11 cellular contexts compared by ENCODE assay signal in the genomic region with DNA sequence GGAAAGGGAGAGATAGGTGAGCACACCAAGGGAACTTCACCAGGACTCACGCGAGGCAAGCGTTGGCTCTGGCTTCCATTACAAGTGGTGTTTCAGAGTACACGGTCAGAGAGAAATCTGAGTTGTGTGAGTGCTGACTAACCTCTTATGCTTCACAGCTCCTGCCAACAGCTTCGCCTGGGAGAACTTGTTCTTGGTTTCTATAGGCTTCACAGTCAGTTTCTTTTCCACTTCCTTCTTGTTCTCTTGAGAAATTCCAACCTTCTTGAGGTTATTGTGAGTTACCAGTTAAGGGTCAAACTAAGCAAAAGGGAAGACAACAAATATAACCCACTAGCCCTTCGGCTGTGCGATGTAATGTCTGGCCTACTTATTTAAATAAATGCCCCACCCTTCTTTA. TPM values are rescaled to one million over a fixed set of nuclear protein-coding genes. Genes with fewer than 3 reads are reported as not detected.
DNase-seq lines count a peak whose midpoint lies in the region; ATAC-seq, FAIRE-seq and TF ChIP-seq lines count a peak whose summit lies in the region.
"Had no signal": no experiment of that assay in that cellular context is flagged by ENCODE, and none has a peak within 500 bp of the region (broad histone marks: within the 10 kb centered on the region; RNA-seq: fewer than 3 reads in every experiment).

No MANE protein-coding gene starts in this region.

- no peaks in the 10 kb centered on the region for H3K9me3 Mint-ChIP-seq in CD4-positive, alpha-beta memory T cell
- H3K9me3 Mint-ChIP-seq: CD4-positive, CD25-positive, alpha-beta regulatory T cell had no signal

- H3K4me3 Mint-ChIP-seq in CD4-positive, alpha-beta memory T cell: no peak overlapping the region
- H3K4me3 Mint-ChIP-seq: CD4-positive, CD25-positive, alpha-beta regulatory T cell had no signal

- ATAC-seq in pancreas: peak in 3 of 4 donors; percentile 26 to 72 (median 51)
- ATAC-seq: K562 had no signal

- TF ChIP-seq CTCF in pancreas (IDR thresholded peaks at IDR 0.05) (no peak), kidney (IDR thresholded peaks at IDR 0.05; ENCODE audit: borderline replicate concordance, extremely low read depth, insufficient read depth) (no peak), GM10266 (IDR thresholded peaks at IDR 0.05; ENCODE audit: control insufficient read depth, insufficient read depth, low read depth, missing control alignments) (no peak)

- FAIRE-seq in GM18507 (lab: Jason Lieb, UNC): peak; percentile 81
- FAIRE-seq in pancreas (lab: Jason Lieb, UNC): no peak
- no peak for FAIRE-seq in kidney (lab: Jason Lieb, UNC)

- H3K27me3 Mint-ChIP-seq in CD4-positive, alpha-beta memory T cell: no peaks in the 10 kb centered on the region
- H3K27me3 Mint-ChIP-seq: CD4-positive, CD25-positive, alpha-beta regulatory T cell had no signal

- H3K9me3 ChIP-seq in pancreas: no peaks in the 10 kb centered on the region
- H3K9me3 ChIP-seq in kidney (ENCODE audit: control insufficient read depth in 1 of 2, low read length in 2 of 2): no peaks in the 10 kb centered on the region
- no peaks in the 10 kb centered on the region for H3K9me3 ChIP-seq in CD4-positive, alpha-beta memory T cell (ENCODE audit: control insufficient read depth in 1 of 2, low read length in 2 of 2)

- H3K4me1 Mint-ChIP-seq in CD4-positive, alpha-beta memory T cell: peaks cover 9 to 16% (median 11%) of the 10 kb centered on the region in 4 donors

- no peak for DNase-seq in GM18507 (ENCODE audit: extremely low spot score, insufficient read length, low read depth)
- peak; percentile 83 for DNase-seq in RPMI8226
- DNase-seq in fibroblast of the conjunctiva (ENCODE audit: low read depth): peak; percentile 57
- no peak for DNase-seq in pancreas
- no peak for DNase-seq in kidney
- DNase-seq in stimulated activated CD4-positive, alpha-beta T cell treated with anti-CD3 and anti-CD28 coated beads, Interleukin-4, amount 100 ng/mL, for 24 hours: no peak
- no peak for DNase-seq in CD4-positive, alpha-beta memory T cell
- no peak for DNase-seq in GM10266 (ENCODE audit: extremely low spot score)
- DNase-seq: activated gamma-delta T cell; CD4-positive, CD25-positive, alpha-beta regulatory T cell had no signal

- H3K36me3 Mint-ChIP-seq in CD4-positive, alpha-beta memory T cell: peaks cover 48 to 68% of the 10 kb centered on the region in 2 donors

- intact Hi-C loops in pancreas (cut with DNase I) (no loop called here), kidney (cut with DNase I) (loop anchor here (5.0 kb wide), 1 partner anchor 80 kb away; no protein-coding TSS in a partner anchor)
- intact Hi-C loops in CD4-positive, alpha-beta memory T cell (cut with micrococcal nuclease): loop anchor here (5.0 kb wide), 1 partner anchor 40 kb away; no protein-coding TSS in a partner anchor

- H3K4me1 ChIP-seq in pancreas: peaks cover 4 to 16% (median 14%) of the 10 kb centered on the region in 3 donors
- peaks cover 5% of the 10 kb centered on the region in 2 donors for H3K4me1 ChIP-seq in kidney (ENCODE audit: control insufficient read depth in 1 of 2, insufficient read depth in 1 of 2, low read depth in 1 of 2, low read length in 2 of 2)
- peaks cover 5% of the 10 kb centered on the region for H3K4me1 ChIP-seq in CD4-positive, alpha-beta memory T cell (ENCODE audit: insufficient read depth, low read length)

- H3K9ac ChIP-seq in kidney (ENCODE audit: low read length in 2 of 2): no peak overlapping the region

- 83 to 87% methylated on average over 7 of the region's 7 CpGs for WGBS in pancreas, 2 donors

- H3K27ac ChIP-seq in pancreas (peak overlapping the region in 2 of 4 donors; percentile 1 to 35), kidney (ENCODE audit: low read depth in 2 of 2, low read length in 2 of 2) (no peak overlapping the region)
- H3K27ac ChIP-seq in CD4-positive, alpha-beta memory T cell (ENCODE audit: low read depth, low read length): no peak overlapping the region

- H3K36me3 ChIP-seq in pancreas (peaks cover 0 to 21% (median 8%) of the 10 kb centered on the region in 3 donors), kidney (ENCODE audit: control insufficient read depth in 1 of 2, insufficient read depth in 2 of 2, low read length in 2 of 2) (peaks cover 21 to 46% of the 10 kb centered on the region in 2 donors)
- peaks cover 56% of the 10 kb centered on the region for H3K36me3 ChIP-seq in CD4-positive, alpha-beta memory T cell (ENCODE audit: insufficient read depth, low read length)

- no peaks in the 10 kb centered on the region for H3K27me3 ChIP-seq in pancreas
- H3K27me3 ChIP-seq in CD4-positive, alpha-beta memory T cell (ENCODE audit: insufficient read depth, low read length): no peaks in the 10 kb centered on the region

- CTCF ChIA-PET in CD4-positive, alpha-beta memory T cell (lab: Charles Lee; ENCODE audit: partially characterized antibody): interaction anchor here (1.3 to 5.5 kb wide), 4 partner anchors 15 to 82 kb away, joined by 4 to 60 read pairs (median 13); a partner anchor contains a TSS

- H3K4me3 ChIP-seq in pancreas: no peak overlapping the region
- no peak overlapping the region for H3K4me3 ChIP-seq in kidney (ENCODE audit: low read length in 2 of 2)
- no peak overlapping the region for H3K4me3 ChIP-seq in CD4-positive, alpha-beta memory T cell (ENCODE audit: low read length in 2 of 2)
- H3K4me3 ChIP-seq: K562 had no signal

- no peak overlapping the region for H3K27ac Mint-ChIP-seq in CD4-positive, alpha-beta memory T cell

- POLR2A ChIA-PET in CD4-positive, alpha-beta memory T cell (lab: Charles Lee; ENCODE audit: partially characterized antibody): no interaction called here

RNA-seq across cellular contexts. Expression of a gene that starts 18.9 kb away (rescaled TPM):
- total RNA-seq in pancreas (10 to 100 TPM; 27.9 to 39.2 (median 29.7) TPM), kidney (84.6 TPM)
- polyA plus RNA-seq in pancreas (10 to 100 TPM; 38.5 to 63.3 TPM), kidney (ENCODE audit: insufficient read depth, low read depth, low replicate concordance) (79.1 TPM)
- total RNA-seq in CD4-positive, alpha-beta memory T cell: 100 to 1,000 TPM; 147 to 157 TPM
- polyA plus RNA-seq in CD4-positive, alpha-beta memory T cell: 10 to 100 TPM; 59.9 to 64.5 TPM

RNA-seq across cellular contexts. Expression of a gene that starts 19.2 kb away (rescaled TPM):
- total RNA-seq in pancreas (10 to 100 TPM; 16.7 to 21.9 (median 19.2) TPM), kidney (32.2 TPM)
- polyA plus RNA-seq in pancreas (10 to 100 TPM in 1 of 2 donors, 1 to 10 TPM in 1; 6.9 to 12.5 TPM), kidney (ENCODE audit: insufficient read depth, low read depth, low replicate concordance) (14.4 TPM)
- 10 to 100 TPM; 32.8 to 38.0 TPM for total RNA-seq in CD4-positive, alpha-beta memory T cell
- 10 to 100 TPM; 28.5 to 34.0 TPM for polyA plus RNA-seq in CD4-positive, alpha-beta memory T cell

Comparison
In these comparisons a context has a peak if more than half of its experiments do, and no peak if none do; other contexts are left out.
1. DNase-seq: peak in RPMI8226 (single experiment) and fibroblast of the conjunctiva (single experiment); none in GM18507 (single experiment), pancreas (0 of 6), kidney (single experiment), stimulated activated CD4-positive, alpha-beta T cell treated with anti-CD3 and anti-CD28 coated beads, Interleukin-4, amount 100 ng/mL, for 24 hours (single experiment), CD4-positive, alpha-beta memory T cell (0 of 5) and GM10266 (single experiment).
2. intact Hi-C loops: an anchor here in kidney (5.0 kb wide) and CD4-positive, alpha-beta memory T cell (5.0 kb wide); none called in pancreas.